ENCODE assay signal across 19 cellular contexts in the genomic region with DNA sequence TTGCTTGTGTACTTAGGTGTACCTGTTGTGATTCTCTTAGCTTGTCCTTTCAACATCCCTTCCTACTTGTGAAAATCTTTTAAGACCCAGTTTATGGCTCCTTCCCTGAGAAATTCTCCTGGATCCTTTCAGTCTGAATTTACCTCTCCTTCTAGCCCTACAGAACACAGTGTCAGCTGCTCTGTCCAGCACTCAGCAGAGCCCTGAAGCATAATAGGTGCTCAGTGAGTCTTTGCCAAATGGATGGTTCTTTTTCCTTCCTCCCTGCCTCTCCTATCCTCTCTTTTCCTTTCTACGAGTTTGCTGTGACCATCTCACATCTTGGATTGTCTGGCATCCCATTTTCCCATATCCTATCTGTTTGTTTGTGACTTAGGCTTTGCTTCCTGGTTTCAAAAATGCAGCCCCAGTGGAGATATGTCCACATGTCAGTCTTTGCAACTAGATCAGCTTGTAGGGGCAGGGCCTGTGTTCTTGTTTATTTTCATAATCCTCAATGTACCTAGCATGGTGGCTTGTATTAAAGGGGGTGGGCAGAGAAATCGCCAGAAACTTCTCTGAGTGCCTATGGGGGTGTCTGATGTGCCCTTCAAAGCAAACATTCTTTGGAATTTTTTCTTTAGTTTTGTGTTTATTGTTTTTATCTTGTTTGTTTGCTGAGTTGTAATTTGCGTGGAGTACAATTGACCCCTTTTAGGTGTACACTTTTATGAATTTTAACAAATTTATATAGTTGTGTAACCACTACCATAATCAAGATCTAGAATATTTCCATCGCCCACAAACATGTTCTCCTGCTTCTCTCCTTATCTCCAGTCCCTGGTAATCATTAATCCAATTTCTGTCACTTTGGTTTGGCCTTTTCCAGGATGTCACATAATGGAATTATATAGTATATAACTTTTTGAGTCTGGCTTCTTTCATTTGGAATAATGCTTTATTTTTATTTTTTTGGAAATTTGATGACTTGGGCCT.
"Had no signal": no experiment of that assay in that cellular context is flagged by ENCODE, and none has a peak within 500 bp of the region (broad histone marks: within the 10 kb centered on the region; RNA-seq: fewer than 3 reads in every experiment).

No MANE protein-coding gene starts in this region.

- H3K36me3 ChIP-seq: esophagus muscularis mucosa, spleen had no signal

- H3K4me3 ChIP-seq: esophagus muscularis mucosa, psoas muscle, spleen had no signal

- H3K4me1 ChIP-seq: esophagus muscularis mucosa, psoas muscle, spleen had no signal

- ATAC-seq: activated CD8-positive, alpha-beta T cell treated with anti-CD3 and anti-CD28 coated beads, Interleukin-2, amount 10 ng/mL, durations not matched to agents 7 days and 5 days; left ventricle myocardium superior; natural killer cell; psoas muscle; sciatic nerve had no signal

- DNase-seq: activated CD4-positive, alpha-beta T cell treated with anti-CD3 and anti-CD28 coated beads, Interleukin-2, amount 10 ng/mL, durations not matched to agents 24 days and 14 days; activated CD4-positive, CD25-positive, alpha-beta regulatory T cell; activated CD8-positive, alpha-beta memory T cell treated with anti-CD3 and anti-CD28 coated beads, Interleukin-2, amount 50 U/mL, for 4 hours; activated CD8-positive, alpha-beta T cell treated with anti-CD3 and anti-CD28 coated beads, Interleukin-2, amount 10 ng/mL, durations not matched to agents 7 days and 5 days; activated gamma-delta T cell; activated T-cell treated with anti-CD3 and anti-CD28 coated beads, Interleukin-2, amount 50 U/mL, for 48 hours; amniotic stem cell; cortex of kidney; effector CD4-positive, alpha-beta T cell; left ventricle myocardium superior; mesenchymal stem cell; natural killer cell; occipital lobe; psoas muscle; spleen; stimulated activated CD4-positive, alpha-beta T cell treated with anti-CD3 and anti-CD28 coated beads, Interleukin-1b, Interleukin-23, amount 100 ng/mL, for 48 hours had no signal

- FAIRE-seq: keratinocyte had no signal

- H3K27ac ChIP-seq: esophagus muscularis mucosa, psoas muscle, spleen had no signal
